ENCODE assay signal across 36 cellular contexts in the genomic region with DNA sequence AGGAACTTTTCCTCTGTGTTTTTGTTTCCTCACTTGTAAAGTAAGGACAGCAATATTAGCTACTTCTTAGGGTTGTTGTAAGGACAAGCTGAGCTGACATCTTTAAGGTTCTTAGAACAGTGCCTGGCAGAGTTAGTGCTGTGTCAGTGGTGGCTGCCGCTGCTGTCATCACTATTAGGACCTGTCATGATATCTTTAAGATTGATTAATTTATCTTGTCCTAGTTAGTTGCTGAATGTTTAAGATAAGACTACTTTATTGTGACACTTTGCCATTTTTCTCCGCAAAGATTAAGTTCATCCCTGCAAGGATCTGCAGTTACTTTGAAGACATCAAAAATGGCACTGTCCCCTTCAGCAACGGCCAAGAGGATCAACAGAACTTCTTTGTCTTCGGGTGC. TPM values are rescaled to one million over a fixed set of nuclear protein-coding genes. Genes with fewer than 3 reads are reported as not detected.
"Had no signal": no experiment of that assay in that cellular context is flagged by ENCODE, and none has a peak within 500 bp of the region (broad histone marks: within the 10 kb centered on the region; RNA-seq: fewer than 3 reads in every experiment).

No MANE protein-coding gene starts in this region.

- H3K27ac Mint-ChIP-seq: activated CD4-positive, alpha-beta T cell treated with anti-CD3 and anti-CD28 coated beads, Interleukin-2, amount 10 ng/mL, durations not matched to agents 7 days and 5 days; activated naive CD8-positive, alpha-beta T cell; activated T-cell treated with anti-CD3 and anti-CD28 coated beads, Interleukin-2, amount 50 U/mL, for 72 hours; dendritic cell treated with granulocyte-macrophage colony-stimulating factor and Interleukin-4, amounts not matched to agents 40 ng/mL and 50 ng/mL, for 4 days; endodermal cell; WTC11 had no signal

- H3K4me3 Mint-ChIP-seq: activated CD4-positive, alpha-beta T cell treated with anti-CD3 and anti-CD28 coated beads, Interleukin-2, amount 10 ng/mL, durations not matched to agents 7 days and 5 days; activated naive CD8-positive, alpha-beta T cell; activated T-cell treated with anti-CD3 and anti-CD28 coated beads, Interleukin-2, amount 50 U/mL, for 24 hours; activated T-cell treated with anti-CD3 and anti-CD28 coated beads, Interleukin-2, amount 50 U/mL, for 72 hours; central memory CD8-positive, alpha-beta T cell; dendritic cell treated with granulocyte-macrophage colony-stimulating factor and Interleukin-4, amounts not matched to agents 40 ng/mL and 50 ng/mL, for 4 days; endodermal cell; WTC11 had no signal

- H3K27me3 ChIP-seq: brain microvascular endothelial cell, dorsolateral prefrontal cortex, esophagus muscularis mucosa, foreskin keratinocyte, gastrocnemius medialis, heart left ventricle had no signal

- DNase-seq: activated CD4-positive, alpha-beta T cell treated with anti-CD3 and anti-CD28 coated beads for 1 hour; activated CD4-positive, alpha-beta T cell treated with anti-CD3 and anti-CD28 coated beads for 4 hours; activated CD4-positive, alpha-beta T cell treated with anti-CD3 and anti-CD28 coated beads, Interleukin-2, amount 10 ng/mL, durations not matched to agents 7 days and 5 days; activated CD4-positive, alpha-beta T cell treated with anti-CD3 and anti-CD28 coated beads, Interleukin-2, amount 50 U/mL, for 48 hours; activated CD8-positive, alpha-beta memory T cell treated with anti-CD3 and anti-CD28 coated beads, Interleukin-2, amount 50 U/mL, for 48 hours; activated effector memory CD4-positive, alpha-beta T cell treated with Interleukin-2 at 50 U/mL for 16 hours; activated gamma-delta T cell treated with Interleukin-2 at 50 U/mL for 16 hours; activated naive CD4-positive, alpha-beta T cell treated with anti-CD3 and anti-CD28 coated beads, Interleukin-2, amount 50 U/mL, for 16 hours; activated naive CD4-positive, alpha-beta T cell treated with Interleukin-2 at 50 U/mL for 16 hours; activated T-cell treated with anti-CD3 and anti-CD28 coated beads for 4 hours; activated T-cell treated with anti-CD3 and anti-CD28 coated beads, Interleukin-2, amount 50 U/mL, for 24 hours; activated T-cell treated with anti-CD3 and anti-CD28 coated beads, Interleukin-2, amount 50 U/mL, for 72 hours; amniotic stem cell; anterior cingulate cortex; brain microvascular endothelial cell; dorsolateral prefrontal cortex; effector memory CD4-positive, alpha-beta T cell; endodermal cell; foreskin keratinocyte; gastrocnemius medialis; glutamatergic neuron; heart left ventricle; hypothalamus; T-helper 1 cell; T-helper 2 cell had no signal

- H3K36me3 ChIP-seq: brain microvascular endothelial cell had no signal

- H3K4me1 ChIP-seq: esophagus muscularis mucosa, foreskin keratinocyte, gastrocnemius medialis, heart left ventricle had no signal

- H3K4me1 Mint-ChIP-seq: activated CD4-positive, alpha-beta T cell treated with anti-CD3 and anti-CD28 coated beads, Interleukin-2, amount 10 ng/mL, durations not matched to agents 7 days and 5 days; endodermal cell; WTC11 had no signal

- FAIRE-seq: astrocyte, bronchial epithelial cell, TTC549 had no signal

- H3K27ac ChIP-seq: brain microvascular endothelial cell, coronary artery, dorsolateral prefrontal cortex, esophagus muscularis mucosa, foreskin keratinocyte, gastrocnemius medialis, heart left ventricle, VCaP had no signal

- H3K9me3 ChIP-seq: esophagus muscularis mucosa, gastrocnemius medialis had no signal

- H3K27me3 Mint-ChIP-seq: activated CD4-positive, alpha-beta T cell treated with anti-CD3 and anti-CD28 coated beads, Interleukin-2, amount 10 ng/mL, durations not matched to agents 7 days and 5 days; activated naive CD8-positive, alpha-beta T cell; activated T-cell treated with anti-CD3 and anti-CD28 coated beads, Interleukin-2, amount 50 U/mL, for 24 hours; central memory CD8-positive, alpha-beta T cell; dendritic cell treated with granulocyte-macrophage colony-stimulating factor and Interleukin-4, amounts not matched to agents 40 ng/mL and 50 ng/mL, for 4 days had no signal

- ATAC-seq: activated T-cell treated with anti-CD3 and anti-CD28 coated beads, Interleukin-2, amount 50 U/mL, for 72 hours; foreskin keratinocyte; gastrocnemius medialis; heart left ventricle; WTC11 had no signal

- H3K4me3 ChIP-seq: coronary artery, dorsolateral prefrontal cortex, esophagus muscularis mucosa, gastrocnemius medialis, heart left ventricle had no signal

RNA-seq across cellular contexts. Expression of gene GPR88, which starts 40.1 kb away (rescaled TPM):
- total RNA-seq: activated CD4-positive, alpha-beta T cell treated with anti-CD3 and anti-CD28 coated beads, Interleukin-2, amount 10 ng/mL, durations not matched to agents 7 days and 5 days; activated T-cell treated with anti-CD3 and anti-CD28 coated beads, Interleukin-2, amount 50 U/mL, for 72 hours; astrocyte; bronchial epithelial cell; endodermal cell; epithelial cell of proximal tubule; foreskin keratinocyte; WTC11 had no signal
- polyA plus RNA-seq: foreskin keratinocyte had no signal
